Comparison of ENCODE assay signal across 10 cellular contexts in the genomic region with DNA sequence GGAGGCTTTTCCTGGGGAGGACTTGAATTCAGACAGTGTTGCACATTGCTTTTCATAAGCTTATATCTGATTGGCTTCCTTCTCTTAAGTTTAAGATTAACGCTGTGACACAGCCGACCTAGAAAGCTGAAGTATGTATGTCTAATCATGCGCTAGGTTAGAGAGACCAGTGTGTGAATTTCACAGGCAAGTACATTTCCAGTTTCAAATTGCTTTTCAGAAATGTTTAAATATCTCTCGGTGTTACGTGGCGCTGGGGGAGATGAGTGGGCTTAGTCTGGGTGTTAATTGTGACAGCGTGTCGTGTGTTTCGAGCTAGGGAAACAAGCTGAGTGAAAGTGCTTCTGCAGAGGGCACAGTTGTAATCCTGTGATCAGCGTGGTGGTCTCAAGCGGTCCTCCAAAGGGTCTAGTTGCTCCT.
DNase-seq lines count a peak whose midpoint lies in the region; TF ChIP-seq lines count a peak whose summit lies in the region.
"Had no signal": no experiment of that assay in that cellular context is flagged by ENCODE, and none has a peak within 500 bp of the region (broad histone marks: within the 10 kb centered on the region; RNA-seq: fewer than 3 reads in every experiment).

No MANE protein-coding gene starts in this region.

- no peaks in the 10 kb centered on the region for H3F3A ChIP-seq in PC-9 (ENCODE audit: insufficient read depth, low read depth)

- peak overlapping the region; percentile 90 for H3K4me3 Mint-ChIP-seq in neural crest cell
- H3K4me3 Mint-ChIP-seq: CD4-positive, alpha-beta memory T cell had no signal

- WGBS in HUES64, result 86% methylated on average over 11 of the region's 11 CpGs

- peak overlapping the region; percentile 45; the same call in 1 of the 2 replicates for H3K4me3 ChIP-seq in HUES64 (ENCODE audit: low read length)
- peak overlapping the region; percentile 25 for H3K4me3 ChIP-seq in endocrine pancreas (ENCODE audit: control insufficient read depth, insufficient read depth, low read length)
- no peak overlapping the region for H3K4me3 ChIP-seq in PC-9

- H3K4me1 ChIP-seq in HUES64 (ENCODE audit: insufficient read depth, low read length) (peaks cover 37% of the 10 kb centered on the region), endocrine pancreas (ENCODE audit: control insufficient read depth, insufficient read depth, low read length) (peaks cover 4% of the 10 kb centered on the region), PC-9 (replicated peaks; ENCODE audit: insufficient read depth) (no peaks in the 10 kb centered on the region)

- in situ Hi-C loops in KBM-7 (cut with MboI; ENCODE audit: low pct_unique_long_range_greater_than_20kb, low sequenced_read_pairs), result no loop called here

- no TSS peak for BruUV-seq in PC-9 (replicated peaks; lab: Mats Ljungman, UMichigan)

- no peaks in the 10 kb centered on the region for H3K9me3 Mint-ChIP-seq in neural crest cell
- H3K9me3 Mint-ChIP-seq: CD4-positive, alpha-beta memory T cell had no signal

- H3K79me2 ChIP-seq in PC-9 (ENCODE audit: low read depth), result no peaks in the 10 kb centered on the region

- POLR2A ChIA-PET in PC-9 (lab: Charles Lee; ENCODE audit: unreplicated experiment), result no interaction called here

- H3K4me2 ChIP-seq in PC-9, result no peak overlapping the region

- H2AFZ ChIP-seq in PC-9, result no peak overlapping the region

- peaks cover 3% of the 10 kb centered on the region for H4K20me1 ChIP-seq in PC-9 (ENCODE audit: insufficient read depth)

- TF ChIP-seq CTCF in neural crest cell (conservative IDR thresholded peaks at IDR 0.05), result no peak
- no peak for TF ChIP-seq CTCF in PC-9 (conservative IDR thresholded peaks at IDR 0.05)

- peak overlapping the region; percentile 95 for H3K27ac Mint-ChIP-seq in neural crest cell (ENCODE audit: unreplicated experiment)
- H3K27ac Mint-ChIP-seq: CD4-positive, alpha-beta memory T cell had no signal

- peak; percentile 14 for DNase-seq in A172 (ENCODE audit: low spot score)
- DNase-seq in neural crest cell (ENCODE audit: low read depth, low spot score), result no peak
- no peak for DNase-seq in NCI-H446 (lab: John Stamatoyannopoulos, UW)
- DNase-seq in PC-9, result no peak
- DNase-seq in GM19240 (ENCODE audit: insufficient read length, low spot score), result no peak
- DNase-seq in KBM-7, result no peak
- DNase-seq: activated CD8-positive, alpha-beta memory T cell treated with anti-CD3 and anti-CD28 coated beads, Interleukin-2, amount 50 U/mL, for 4 hours; CD4-positive, alpha-beta memory T cell had no signal

- no peaks in the 10 kb centered on the region for H3K9me3 ChIP-seq in HUES64 (ENCODE audit: insufficient read depth, low read depth, low read length)
- H3K9me3 ChIP-seq in endocrine pancreas (ENCODE audit: control insufficient read depth, low read length), result no peaks in the 10 kb centered on the region
- H3K9me3 ChIP-seq in PC-9 (ENCODE audit: insufficient read depth, low read depth), result no peaks in the 10 kb centered on the region

- H3K27ac ChIP-seq in HUES64 (ENCODE audit: low read depth, low read length) (no peak overlapping the region; the same call in 1 of the 2 replicates), PC-9 (no peak overlapping the region)

- no peaks in the 10 kb centered on the region for H3K36me3 ChIP-seq in HUES64 (ENCODE audit: insufficient read depth, low read length)
- H3K36me3 ChIP-seq in endocrine pancreas (ENCODE audit: control insufficient read depth, insufficient read depth, low read length), result no peaks in the 10 kb centered on the region
- H3K36me3 ChIP-seq in PC-9 (ENCODE audit: low read depth), result no peaks in the 10 kb centered on the region; the same call in 1 of the 2 replicates

- intact Hi-C loops in PC-9 (cut with micrococcal nuclease; ENCODE audit: unreplicated experiment), result no loop called here

- CTCF ChIA-PET in PC-9 (lab: Charles Lee), result no interaction called here

- peaks cover 50% of the 10 kb centered on the region for H3K4me1 Mint-ChIP-seq in neural crest cell

- H3K27me3 Mint-ChIP-seq in neural crest cell (ENCODE audit: low read depth), result no peaks in the 10 kb centered on the region

- peak overlapping the region; percentile 62; the same call in 1 of the 2 replicates for H3K9ac ChIP-seq in HUES64 (ENCODE audit: low read depth, low read length)
- H3K9ac ChIP-seq in endocrine pancreas (ENCODE audit: control insufficient read depth, insufficient read depth, low read length), result no peak overlapping the region

- no peaks in the 10 kb centered on the region for H3K9me2 ChIP-seq in PC-9 (ENCODE audit: insufficient read depth)

- no peaks in the 10 kb centered on the region for H3K27me3 ChIP-seq in HUES64 (ENCODE audit: insufficient read depth, low read length)
- H3K27me3 ChIP-seq in endocrine pancreas (ENCODE audit: control insufficient read depth, insufficient read depth, low read length), result no peaks in the 10 kb centered on the region
- no peaks in the 10 kb centered on the region for H3K27me3 ChIP-seq in PC-9 (ENCODE audit: insufficient read depth, low read depth)

- peaks cover 8% of the 10 kb centered on the region for H3K36me3 Mint-ChIP-seq in neural crest cell (ENCODE audit: low read depth)
- H3K36me3 Mint-ChIP-seq: CD4-positive, alpha-beta memory T cell had no signal
